Comparison of ENCODE assay signal across 8 cellular contexts in genomic region chr7:150975536-150976285, GRCh38. TPM values are rescaled to one million over a fixed set of nuclear protein-coding genes. Genes with fewer than 3 reads are reported as not detected.
DNase-seq lines count a peak whose midpoint lies in the region; ATAC-seq and TF ChIP-seq lines count a peak whose summit lies in the region.

No MANE protein-coding gene starts in this region.

- no peaks in the 10 kb centered on the region for H3K36me3 Mint-ChIP-seq in neural crest cell (ENCODE audit: low read depth)

- no peak overlapping the region for H3K27ac ChIP-seq in colonic mucosa
- H3K27ac ChIP-seq in aorta (ENCODE audit: low read depth in 1 of 2, low read length in 2 of 2) = no peak overlapping the region
- no peak overlapping the region for H3K27ac ChIP-seq in brain microvascular endothelial cell

- peaks cover 52% of the 10 kb centered on the region for H3K4me1 Mint-ChIP-seq in neural crest cell

- H3K4me3 Mint-ChIP-seq in neural crest cell = peak overlapping the region; percentile 93

- H3K4me1 ChIP-seq in colonic mucosa (no peaks in the 10 kb centered on the region), aorta (ENCODE audit: control insufficient read depth in 1 of 2, insufficient read depth in 2 of 2, low read length in 2 of 2) (peaks cover 0 to 4% of the 10 kb centered on the region in 2 donors)

- in situ Hi-C loops in brain microvascular endothelial cell (cut with HindIII; ENCODE audit: low pct_ligation_motif_present, low sequenced_read_pairs) = no loop called here

- DNase-seq in DMS53 treated with DMSO at 0.1 percent for 48 hours (lab: John Stamatoyannopoulos, UW; ENCODE audit: unreplicated experiment) (peak; percentile 58), MG63 (peak; percentile 45), colonic mucosa (peak; percentile 67), neural crest cell (ENCODE audit: low read depth, low spot score) (no peak), aorta (no peak), brain microvascular endothelial cell (no peak), foreskin melanocyte (no peak)

- ATAC-seq in GM21619 (IDR thresholded peaks at IDR 0.05; ENCODE audit: unreplicated experiment) = no peak
- no peak for ATAC-seq in aorta (ENCODE audit: low FRiP score)

- peak overlapping the region; percentile 43 to 51 for H3K9ac ChIP-seq in colonic mucosa (ENCODE audit: low read depth in 2 of 2, low read length in 2 of 2)

- no peak for TF ChIP-seq CTCF in colonic mucosa (IDR thresholded peaks at IDR 0.05)
- no peak for TF ChIP-seq CTCF in neural crest cell (conservative IDR thresholded peaks at IDR 0.05)
- no peak for TF ChIP-seq CTCF in brain microvascular endothelial cell (IDR thresholded peaks at IDR 0.05; ENCODE audit: low read depth, low read length, missing control alignments)

- H3K27me3 ChIP-seq in MG63 (no peaks in the 10 kb centered on the region), colonic mucosa (peaks cover 18% of the 10 kb centered on the region), aorta (ENCODE audit: control insufficient read depth in 1 of 2, insufficient read depth in 2 of 2, low read length in 1 of 2) (no peaks in the 10 kb centered on the region), brain microvascular endothelial cell (replicated peaks) (peaks cover 77% of the 10 kb centered on the region)

- H3K27ac Mint-ChIP-seq in neural crest cell (ENCODE audit: unreplicated experiment) = no peak overlapping the region

- intact Hi-C loops in colonic mucosa (cut with DNase I) (no loop called here), aorta (cut with DNase I) (no loop called here)

- H3K9me3 ChIP-seq in MG63 = no peaks in the 10 kb centered on the region
- no peaks in the 10 kb centered on the region for H3K9me3 ChIP-seq in colonic mucosa
- H3K9me3 ChIP-seq in aorta (ENCODE audit: control insufficient read depth, low read length) = no peaks in the 10 kb centered on the region

- no peaks in the 10 kb centered on the region for H3K36me3 ChIP-seq in MG63
- H3K36me3 ChIP-seq in colonic mucosa = no peaks in the 10 kb centered on the region
- no peaks in the 10 kb centered on the region for H3K36me3 ChIP-seq in aorta (ENCODE audit: control insufficient read depth in 1 of 2, insufficient read depth in 2 of 2, low read length in 1 of 2)
- H3K36me3 ChIP-seq in brain microvascular endothelial cell (replicated peaks) = no peaks in the 10 kb centered on the region

- 71 to 72% methylated on average over 8 of the region's 8 CpGs for WGBS in aorta, 2 donors

- peaks cover 23% of the 10 kb centered on the region for H3K27me3 Mint-ChIP-seq in neural crest cell (ENCODE audit: low read depth)

- H3K4me3 ChIP-seq in MG63 (no peak overlapping the region), colonic mucosa (peak overlapping the region; percentile 42), aorta (ENCODE audit: low read length in 2 of 2) (no peak overlapping the region), brain microvascular endothelial cell (ENCODE audit: low read depth, low read length) (no peak overlapping the region)

- H3K9me3 Mint-ChIP-seq in neural crest cell = no peaks in the 10 kb centered on the region

RNA-seq across cellular contexts. Expression of gene KCNH2, which starts 2.4 kb away (rescaled TPM):
- 0.33 TPM in 1 of 2 replicates, not detected in the other for total RNA-seq in MG63 (2014; rRNA removed; shearing (Covaris generic); ENCODE audit: low replicate concordance)
- 1 to 10 TPM; 3.3 to 8.8 TPM for total RNA-seq in colonic mucosa
- 10.7 and 12.4 TPM in 2 replicates for total RNA-seq in neural crest cell
- 1 to 10 TPM in 1 of 2 donors, under 1 TPM in 1; 0.65 to 2.4 TPM for total RNA-seq in aorta
- polyA plus RNA-seq in aorta = under 1 TPM; 0.23 to 0.63 TPM

RNA-seq across cellular contexts. Expression of gene NOS3, which starts 15.1 kb away (rescaled TPM):
- 0.20 TPM in 1 of 2 replicates, not detected in the other for total RNA-seq in MG63 (2014; rRNA removed; shearing (Covaris generic); ENCODE audit: low replicate concordance)
- total RNA-seq in colonic mucosa = 1 to 10 TPM; 4.0 to 4.2 TPM
- 6.1 and 7.4 TPM in 2 replicates for total RNA-seq in neural crest cell
- total RNA-seq in aorta = 10 to 100 TPM; 28.1 to 32.4 TPM
- polyA plus RNA-seq in aorta = 10 to 100 TPM in 1 of 2 donors, under 1 TPM in 1; 0.63 to 17.3 TPM

RNA-seq across cellular contexts. Expression of gene ATG9B, which starts 48.6 kb away (rescaled TPM):
- total RNA-seq in MG63 (2014; rRNA removed; shearing (Covaris generic); ENCODE audit: low replicate concordance) = not detected in 2 replicates
- total RNA-seq in colonic mucosa (1 to 10 TPM in 1 of 2 donors, under 1 TPM in 1; 0.66 to 1.2 TPM), neural crest cell (8.0 and 9.2 TPM in 2 replicates), aorta (under 1 TPM in 1 of 2 donors, not detected in 1; 0.12 TPM)
- polyA plus RNA-seq in aorta = not detected

RNA-seq across cellular contexts. Expression of gene ABCB8, which starts 52.5 kb away (rescaled TPM):
- 14.4 and 22.4 TPM in 2 replicates for total RNA-seq in MG63 (2014; rRNA removed; shearing (Covaris generic); ENCODE audit: low replicate concordance)
- total RNA-seq in colonic mucosa (10 to 100 TPM; 26.7 to 59.5 TPM), neural crest cell (42.3 and 43.5 TPM in 2 replicates), aorta (10 to 100 TPM; 18.7 to 30.8 TPM)
- polyA plus RNA-seq in aorta = 10 to 100 TPM in 1 of 2 donors, 1 to 10 TPM in 1; 5.5 to 39.7 TPM

Comparison
In these comparisons a context has a peak if more than half of its experiments do, and no peak if none do; other contexts are left out.
1. DNase-seq: peak in DMS53 treated with DMSO at 0.1 percent for 48 hours (single experiment), MG63 (single experiment) and colonic mucosa (single experiment); none in neural crest cell (single experiment), aorta (0 of 2), brain microvascular endothelial cell (single experiment) and foreskin melanocyte (single experiment).